9 cellular contexts compared by ENCODE assay signal in genomic region chr10:124708922-124709520, GRCh38. TPM values are rescaled to one million over a fixed set of nuclear protein-coding genes. Genes with fewer than 3 reads are reported as not detected.
A peak's percentile ranks its signal among the peaks of the same experiment; 100 is the strongest.
DNase-seq lines count a peak whose midpoint lies in the region; ATAC-seq and TF ChIP-seq lines count a peak whose summit lies in the region.
"Had no signal": no experiment of that assay in that cellular context is flagged by ENCODE, and none has a peak within 500 bp of the region (broad histone marks: within the 10 kb centered on the region; RNA-seq: fewer than 3 reads in every experiment).

No MANE protein-coding gene starts in this region.

- no peak for ATAC-seq in GM18868 (IDR thresholded peaks at IDR 0.05; ENCODE audit: unreplicated experiment)
- no peak for ATAC-seq in foreskin keratinocyte

- DNase-seq in NCI-H1436 (lab: John Stamatoyannopoulos, UW) (peak; percentile 39), NCI-H1436 treated with DMSO at 0.1 percent for 48 hours (lab: John Stamatoyannopoulos, UW) (no peak), astrocyte of the spinal cord (ENCODE audit: low read depth, low spot score) (peak; percentile 47), mesenchymal stem cell (peak; percentile 77), thyroid gland (no peak), foreskin keratinocyte (no peak), OCI-M2 (lab: John Stamatoyannopoulos, UW; ENCODE audit: unreplicated experiment) (no peak)

- H3K4me2 ChIP-seq in mesenchymal stem cell (ENCODE audit: low read length, poor library complexity, severe bottlenecking): no peak overlapping the region
- H3K4me2 ChIP-seq: A549 had no signal

- H3K9me3 ChIP-seq in mesenchymal stem cell (ENCODE audit: control insufficient read depth, low read length) (no peaks in the 10 kb centered on the region), thyroid gland (no peaks in the 10 kb centered on the region)
- H3K9me3 ChIP-seq: A549 had no signal

- no peaks in the 10 kb centered on the region for H3K27me3 ChIP-seq in mesenchymal stem cell (ENCODE audit: control insufficient read depth in 1 of 2, insufficient read depth in 1 of 2, low read length in 2 of 2)
- no peaks in the 10 kb centered on the region for H3K27me3 ChIP-seq in thyroid gland
- H3K27me3 ChIP-seq in foreskin keratinocyte: no peaks in the 10 kb centered on the region

- peak overlapping the region; percentile 15 to 43 for H3K4ac ChIP-seq in mesenchymal stem cell (ENCODE audit: low read depth in 1 of 2, low read length in 2 of 2)

- H3K36me3 ChIP-seq in mesenchymal stem cell (ENCODE audit: control insufficient read depth in 1 of 2, insufficient read depth in 2 of 2, low read depth in 1 of 2, low read length in 2 of 2) (peaks cover 4 to 30% of the 10 kb centered on the region in 2 experiments), thyroid gland (no peaks in the 10 kb centered on the region)

- TF ChIP-seq POLR2A in thyroid gland (IDR thresholded peaks at IDR 0.05): no peak

- H2AFZ ChIP-seq in mesenchymal stem cell (ENCODE audit: low read depth, low read length): no peak overlapping the region

- TF ChIP-seq CTCF in astrocyte of the spinal cord (IDR thresholded peaks at IDR 0.05; ENCODE audit: low read depth, low read length): no peak
- TF ChIP-seq CTCF in thyroid gland (IDR thresholded peaks at IDR 0.05): no peak
- TF ChIP-seq CTCF in foreskin keratinocyte (conservative IDR thresholded peaks at IDR 0.05): no peak

- H2BK12ac ChIP-seq in mesenchymal stem cell (ENCODE audit: low read length in 2 of 2): peak overlapping the region in 1 of 2 experiments; percentile 92

- H3K18ac ChIP-seq in mesenchymal stem cell (ENCODE audit: low read depth in 1 of 2, low read length in 2 of 2): peak overlapping the region; percentile 71 to 90

- H3K27ac ChIP-seq in mesenchymal stem cell (ENCODE audit: low read length, poor library complexity, severe bottlenecking): no peak overlapping the region
- H3K27ac ChIP-seq in thyroid gland: peak overlapping the region; percentile 67 to 92 (median 91)
- H3K27ac ChIP-seq in foreskin keratinocyte: no peak overlapping the region
- H3K27ac ChIP-seq: A549 had no signal

- peak overlapping the region in 1 of 2 experiments; percentile 47 for H3K23ac ChIP-seq in mesenchymal stem cell (ENCODE audit: low read length in 2 of 2)

- no peak overlapping the region for H2BK120ac ChIP-seq in mesenchymal stem cell (ENCODE audit: low read depth, low read length)

- no peak overlapping the region for H2BK5ac ChIP-seq in mesenchymal stem cell (ENCODE audit: low read depth, low read length, poor library complexity, severe bottlenecking)

- H3K4me1 ChIP-seq in mesenchymal stem cell (ENCODE audit: control insufficient read depth, insufficient read depth, low read depth, low read length) (peaks cover 8% of the 10 kb centered on the region), thyroid gland (peaks cover 69 to 87% of the 10 kb centered on the region in 2 donors), foreskin keratinocyte (no peaks in the 10 kb centered on the region)

- in situ Hi-C loops in astrocyte of the spinal cord (cut with HindIII; ENCODE audit: low sequenced_read_pairs): no loop called here

- H3K14ac ChIP-seq in mesenchymal stem cell (ENCODE audit: low read length in 2 of 2): no peak overlapping the region

- H3K9ac ChIP-seq in mesenchymal stem cell (ENCODE audit: low read length): no peak overlapping the region

- peak overlapping the region; percentile 62 for H4K91ac ChIP-seq in mesenchymal stem cell (ENCODE audit: low read length)

- peak overlapping the region; percentile 55 for H2BK15ac ChIP-seq in mesenchymal stem cell (ENCODE audit: low read depth, poor library complexity, severe bottlenecking)

- H4K8ac ChIP-seq in mesenchymal stem cell (ENCODE audit: low read length): peak overlapping the region; percentile 8

- H2AK5ac ChIP-seq in mesenchymal stem cell (ENCODE audit: low read length, severe bottlenecking): no peak overlapping the region

- 66% methylated on average over 11 of the region's 11 CpGs for WGBS in mesenchymal stem cell
- 78 to 91% methylated on average over 9 of the region's 11 CpGs for WGBS in thyroid gland, 2 donors

- H3K4me3 ChIP-seq in astrocyte of the spinal cord (ENCODE audit: low read depth, low read length) (no peak overlapping the region), mesenchymal stem cell (ENCODE audit: insufficient read depth in 1 of 2, low read depth in 1 of 2, low read length in 2 of 2) (no peak overlapping the region), thyroid gland (replicated peaks in 1 of 3) (no peak overlapping the region)
- H3K4me3 ChIP-seq: A549 had no signal

- intact Hi-C loops in thyroid gland (cut with DNase I): no loop called here

- peaks cover 38% of the 10 kb centered on the region for H3K79me1 ChIP-seq in mesenchymal stem cell (replicated peaks; ENCODE audit: low read length, poor library complexity, severe bottlenecking)

RNA-seq across cellular contexts. Expression of gene FAM53B, which starts 35.2 kb away (rescaled TPM):
- 8.0 TPM for polyA plus RNA-seq in mesenchymal stem cell (2013, experiment 1 of 2)
- 7.7 TPM for polyA plus RNA-seq in mesenchymal stem cell (2013, experiment 2 of 2)
- total RNA-seq in thyroid gland (10 to 100 TPM; 37.6 to 96.3 (median 80.4) TPM), foreskin keratinocyte (17.3 and 17.5 TPM in 2 replicates)
- 6.0 and 6.6 TPM in 2 replicates for polyA plus RNA-seq in foreskin keratinocyte

Comparison
In these comparisons a context has a peak if more than half of its experiments do, and no peak if none do; other contexts are left out.
1. DNase-seq: peak in NCI-H1436 (single experiment), astrocyte of the spinal cord (single experiment) and mesenchymal stem cell (single experiment); none in NCI-H1436 treated with DMSO at 0.1 percent for 48 hours (single experiment), thyroid gland (0 of 2), foreskin keratinocyte (0 of 2) and OCI-M2 (single experiment).
2. H3K27ac ChIP-seq: peak in thyroid gland (3 of 3); none in mesenchymal stem cell (single experiment) and foreskin keratinocyte (single experiment).